Comparison of ENCODE assay signal across 29 cellular contexts in genomic region chr13:41816057-41816456, GRCh38.
"Had no signal": no experiment of that assay in that cellular context is flagged by ENCODE, and none has a peak within 500 bp of the region (broad histone marks: within the 10 kb centered on the region; RNA-seq: fewer than 3 reads in every experiment).

No MANE protein-coding gene starts in this region.

- H3K9me3 ChIP-seq: left ventricle myocardium inferior, pancreas, prostate gland, sigmoid colon, suprapubic skin, thoracic aorta, tibial artery, upper lobe of right lung had no signal

- H3K9me3 Mint-ChIP-seq: naive B cell; neural crest cell; stimulated activated effector memory CD8-positive, alpha-beta T cell treated with anti-CD3 and anti-CD28 coated beads, Interleukin-12 subunit alpha, Interleukin-12 subunit beta, amount 100 ng/mL, for 72 hours; stimulated activated naive CD8-positive, alpha-beta T cell treated with anti-CD3 and anti-CD28 coated beads, Interleukin-15, Interleukin-2, amounts not matched to agents 100 ng/mL and 50 ng/mL, for 24 hours had no signal

- H3K4me1 Mint-ChIP-seq: mesothelial cell of epicardium, nephron had no signal

- H3K27me3 Mint-ChIP-seq: naive B cell; stimulated activated naive CD8-positive, alpha-beta T cell treated with anti-CD3 and anti-CD28 coated beads, Interleukin-15, Interleukin-2, amounts not matched to agents 100 ng/mL and 50 ng/mL, for 24 hours had no signal

- DNase-seq: hippocampal formation; kidney; left colon; left ventricle myocardium inferior; mesendoderm; naive B cell; nucleus accumbens; pancreas; posterior cingulate gyrus; retina; right cardiac atrium; sigmoid colon; small intestine; spleen; stimulated activated CD4-positive, alpha-beta T cell treated with anti-CD3 and anti-CD28 coated beads, Interleukin-4, amount 100 ng/mL, for 24 hours; stimulated activated naive CD4-positive, alpha-beta T cell; tibial artery; upper lobe of right lung had no signal

- H3K4me1 ChIP-seq: suprapubic skin had no signal

- H3K27me3 ChIP-seq: pancreas, sigmoid colon, spleen, suprapubic skin, tibial artery, upper lobe of right lung had no signal

- H3K4me3 Mint-ChIP-seq: mesothelial cell of epicardium; naive B cell; nephron; neural crest cell; stimulated activated effector memory CD8-positive, alpha-beta T cell treated with anti-CD3 and anti-CD28 coated beads, Interleukin-12 subunit alpha, Interleukin-12 subunit beta, amount 100 ng/mL, for 72 hours; stimulated activated naive CD8-positive, alpha-beta T cell treated with anti-CD3 and anti-CD28 coated beads, Interleukin-15, Interleukin-2, amounts not matched to agents 100 ng/mL and 50 ng/mL, for 24 hours had no signal

- ATAC-seq: left colon; pancreas; right cardiac atrium; stimulated activated effector memory CD8-positive, alpha-beta T cell treated with anti-CD3 and anti-CD28 coated beads, Interleukin-12 subunit alpha, Interleukin-12 subunit beta, amount 100 ng/mL, for 72 hours; upper lobe of right lung had no signal

- H3K4me3 ChIP-seq: left ventricle myocardium inferior, lung, pancreas, prostate gland, sigmoid colon, spleen, suprapubic skin, thoracic aorta, tibial artery, upper lobe of right lung had no signal

- FAIRE-seq: islet of Langerhans, kidney, pancreas, small intestine, urothelium cell line had no signal

- H3K27ac Mint-ChIP-seq: mesothelial cell of epicardium; naive B cell; nephron; stimulated activated effector memory CD8-positive, alpha-beta T cell treated with anti-CD3 and anti-CD28 coated beads, Interleukin-12 subunit alpha, Interleukin-12 subunit beta, amount 100 ng/mL, for 72 hours; stimulated activated naive CD8-positive, alpha-beta T cell treated with anti-CD3 and anti-CD28 coated beads, Interleukin-15, Interleukin-2, amounts not matched to agents 100 ng/mL and 50 ng/mL, for 24 hours had no signal

- H3K36me3 ChIP-seq: prostate gland had no signal

- H3K27ac ChIP-seq: left ventricle myocardium inferior, pancreas, prostate gland, sigmoid colon, spleen, suprapubic skin, thoracic aorta, tibial artery, upper lobe of right lung had no signal
